1 cellular context compared by ENCODE assay signal in genomic region chr6:21947751-21948386, GRCh38.
A peak's percentile ranks its signal among the peaks of the same experiment; 100 is the strongest.
TF ChIP-seq lines count a peak whose summit lies in the region.

No MANE protein-coding gene starts in this region.

TF ChIP-seq in HEK293, 187 proteins besides CTCF, POLR2A, EP300 and RAD21 (continued from another document and continues in another):
- TF ChIP-seq INSM2 (tag by site-specific recombination; IDR thresholded peaks at IDR 0.05) = no peak
- no peak for TF ChIP-seq ZNF548 (tag by site-specific recombination; IDR thresholded peaks at IDR 0.05)
- TF ChIP-seq ZNF664 (tag by site-specific recombination; IDR thresholded peaks at IDR 0.05) = no peak
- 0 out of 2 replicates have a peak, but pooled peaks have one; percentile 19 for TF ChIP-seq ZNF629 (tag by site-specific recombination; IDR thresholded peaks at IDR 0.05)
- TF ChIP-seq PBX3 (CRISPR knock-in tag; IDR thresholded peaks at IDR 0.05) = no peak
- no peak for TF ChIP-seq ZNF549 (tag by site-specific recombination; IDR thresholded peaks at IDR 0.05)
- no peak for TF ChIP-seq ZNF133 (tag by site-specific recombination; IDR thresholded peaks at IDR 0.05)
- no peak for TF ChIP-seq ZBTB10 (tag by site-specific recombination; IDR thresholded peaks at IDR 0.05)
- no peak for TF ChIP-seq ZSCAN16 (tag by site-specific recombination; IDR thresholded peaks at IDR 0.05)
- TF ChIP-seq GFI1B (tag by site-specific recombination; IDR thresholded peaks at IDR 0.05) = peak; percentile 37; the same call in 1 of the 2 replicates
- no peak for TF ChIP-seq ZNF398 (tag by site-specific recombination; IDR thresholded peaks at IDR 0.05)
- TF ChIP-seq SP7 (tag by site-specific recombination; IDR thresholded peaks at IDR 0.05) = peak; percentile 66
- no peak for TF ChIP-seq ZNF354C (tag by site-specific recombination; IDR thresholded peaks at IDR 0.05; ENCODE audit: borderline replicate concordance, low read depth)
- TF ChIP-seq OSR2 (tag by site-specific recombination; IDR thresholded peaks at IDR 0.05) = peak; percentile 58
- TF ChIP-seq ZNF837 (tag by site-specific recombination; IDR thresholded peaks at IDR 0.05) = no peak
- no peak for TF ChIP-seq ZNF830 (tag by site-specific recombination; IDR thresholded peaks at IDR 0.05; ENCODE audit: low read depth)
- no peak for TF ChIP-seq REST (tag by site-specific recombination; IDR thresholded peaks at IDR 0.05)
- no peak for TF ChIP-seq ZNF785 (tag by site-specific recombination; IDR thresholded peaks at IDR 0.05)
- TF ChIP-seq ZNF596 (tag by site-specific recombination; IDR thresholded peaks at IDR 0.05) = no peak
- no peak for TF ChIP-seq ZNF112 (tag by site-specific recombination; IDR thresholded peaks at IDR 0.05)
- TF ChIP-seq ZNF510 (tag by site-specific recombination; IDR thresholded peaks at IDR 0.05; ENCODE audit: insufficient replicate concordance) = no peak
- TF ChIP-seq ZNF843 (tag by site-specific recombination; IDR thresholded peaks at IDR 0.05) = peak; percentile 49; the same call in 1 of the 2 replicates
- no peak for TF ChIP-seq ZNF585B (tag by site-specific recombination; IDR thresholded peaks at IDR 0.05)
- no peak for TF ChIP-seq ZFHX2 (tag by site-specific recombination; conservative IDR thresholded peaks at IDR 0.05)
- no peak for TF ChIP-seq PRDM2 (tag by site-specific recombination; IDR thresholded peaks at IDR 0.05; ENCODE audit: borderline replicate concordance)
- no peak for TF ChIP-seq ZNF555 (tag by site-specific recombination; conservative IDR thresholded peaks at IDR 0.05)
- peak; percentile 19; the same call in 1 of the 2 replicates for TF ChIP-seq HOXD13 (CRISPR knock-in tag; IDR thresholded peaks at IDR 0.05; ENCODE audit: borderline replicate concordance)
- no peak for TF ChIP-seq TRIM28 (IDR thresholded peaks at IDR 0.05; ENCODE audit: borderline replicate concordance, low read length)
- TF ChIP-seq TCF7L2 (IDR thresholded peaks at IDR 0.05; ENCODE audit: borderline replicate concordance, low read depth, low read length) = peak; percentile 57; the same call in 1 of the 2 replicates
- no peak for TF ChIP-seq ZNF114 (tag by site-specific recombination; IDR thresholded peaks at IDR 0.05)
- TF ChIP-seq PRDM4 (tag by site-specific recombination; IDR thresholded peaks at IDR 0.05) = peak; percentile 49
- no peak for TF ChIP-seq ZNF544 (tag by site-specific recombination; IDR thresholded peaks at IDR 0.05)
- peak; percentile 62 for TF ChIP-seq IKZF3 (tag by site-specific recombination; IDR thresholded peaks at IDR 0.05)
- no peak for TF ChIP-seq ZNF280D (tag by site-specific recombination; IDR thresholded peaks at IDR 0.05)
- TF ChIP-seq ZNF600 (tag by site-specific recombination; IDR thresholded peaks at IDR 0.05) = peak; percentile 68
- TF ChIP-seq ZNF701 (tag by site-specific recombination; IDR thresholded peaks at IDR 0.05) = no peak
- peak; percentile 81 for TF ChIP-seq ZXDB (tag by site-specific recombination; IDR thresholded peaks at IDR 0.05)
